Comparison of ENCODE assay signal across 1 cellular context in the genomic region with DNA sequence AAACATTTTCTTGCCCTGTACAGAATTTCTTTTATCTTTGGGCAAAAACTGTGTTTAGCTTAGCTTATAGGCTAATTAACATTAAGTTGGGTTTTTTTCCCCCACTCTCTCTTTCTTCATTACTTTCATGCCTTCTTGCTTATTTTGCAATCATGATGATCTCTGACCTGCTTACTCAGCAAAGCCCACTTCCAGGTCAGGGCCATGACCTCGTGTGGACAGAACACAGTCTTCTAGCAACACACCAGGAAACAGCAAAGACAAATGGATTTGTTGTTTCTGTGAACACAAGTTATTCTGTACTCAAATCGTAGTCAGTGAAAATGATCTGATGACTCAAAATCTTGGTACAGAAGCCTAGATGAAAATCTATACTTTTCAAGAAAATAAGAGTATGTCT.
TF ChIP-seq lines count a peak whose summit lies in the region.

No MANE protein-coding gene starts in this region.

TF ChIP-seq in HepG2, 621 proteins besides CTCF, POLR2A, EP300 and RAD21 (continued from another document and continues in another):
- no peak for TF ChIP-seq ZNF747 (CRISPR knock-in tag; IDR thresholded peaks at IDR 0.05; ENCODE audit: borderline replicate concordance)
- TF ChIP-seq, protein P1, sequence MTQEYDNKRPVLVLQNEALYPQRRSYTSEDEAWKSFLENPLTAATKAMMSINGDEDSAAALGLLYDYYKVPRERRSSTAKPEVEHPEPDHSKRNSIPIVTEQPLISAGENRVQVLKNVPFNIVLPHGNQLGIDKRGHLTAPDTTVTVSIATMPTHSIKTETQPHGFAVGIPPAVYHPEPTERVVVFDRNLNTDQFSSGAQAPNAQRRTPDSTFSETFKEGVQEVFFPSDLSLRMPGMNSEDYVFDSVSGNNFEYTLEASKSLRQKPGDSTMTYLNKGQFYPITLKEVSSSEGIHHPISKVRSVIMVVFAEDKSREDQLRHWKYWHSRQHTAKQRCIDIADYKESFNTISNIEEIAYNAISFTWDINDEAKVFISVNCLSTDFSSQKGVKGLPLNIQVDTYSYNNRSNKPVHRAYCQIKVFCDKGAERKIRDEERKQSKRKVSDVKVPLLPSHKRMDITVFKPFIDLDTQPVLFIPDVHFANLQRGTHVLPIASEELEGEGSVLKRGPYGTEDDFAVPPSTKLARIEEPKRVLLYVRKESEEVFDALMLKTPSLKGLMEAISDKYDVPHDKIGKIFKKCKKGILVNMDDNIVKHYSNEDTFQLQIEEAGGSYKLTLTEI (CRISPR knock-in tag; conservative IDR thresholded peaks at IDR 0.05), result no peak
- no peak for TF ChIP-seq RBAK (CRISPR knock-in tag; IDR thresholded peaks at IDR 0.05)
- no peak for TF ChIP-seq TEAD2 (CRISPR knock-in tag; IDR thresholded peaks at IDR 0.05)
- TF ChIP-seq ZFYVE20 (CRISPR knock-in tag; IDR thresholded peaks at IDR 0.05; ENCODE audit: borderline replicate concordance, low read depth), result no peak
- no peak for TF ChIP-seq RFXANK (CRISPR knock-in tag; IDR thresholded peaks at IDR 0.05)
- TF ChIP-seq ZKSCAN8 (CRISPR knock-in tag; IDR thresholded peaks at IDR 0.05; ENCODE audit: borderline replicate concordance), result peak; percentile 73; the same call in 1 of the 2 replicates
- no peak for TF ChIP-seq CREB1 (IDR thresholded peaks at IDR 0.05)
- TF ChIP-seq CREB1 (CRISPR knock-in tag; IDR thresholded peaks at IDR 0.05), result peak; percentile 83
- no peak for TF ChIP-seq ZFP37 (CRISPR knock-in tag; IDR thresholded peaks at IDR 0.05; ENCODE audit: borderline replicate concordance)
- TF ChIP-seq, protein P2, sequence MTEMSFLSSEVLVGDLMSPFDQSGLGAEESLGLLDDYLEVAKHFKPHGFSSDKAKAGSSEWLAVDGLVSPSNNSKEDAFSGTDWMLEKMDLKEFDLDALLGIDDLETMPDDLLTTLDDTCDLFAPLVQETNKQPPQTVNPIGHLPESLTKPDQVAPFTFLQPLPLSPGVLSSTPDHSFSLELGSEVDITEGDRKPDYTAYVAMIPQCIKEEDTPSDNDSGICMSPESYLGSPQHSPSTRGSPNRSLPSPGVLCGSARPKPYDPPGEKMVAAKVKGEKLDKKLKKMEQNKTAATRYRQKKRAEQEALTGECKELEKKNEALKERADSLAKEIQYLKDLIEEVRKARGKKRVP (CRISPR knock-in tag; IDR thresholded peaks at IDR 0.05), result peak in 1 of 2 experiments; percentile 84; a peak in 2 of 4 replicates
- TF ChIP-seq, protein P3, sequence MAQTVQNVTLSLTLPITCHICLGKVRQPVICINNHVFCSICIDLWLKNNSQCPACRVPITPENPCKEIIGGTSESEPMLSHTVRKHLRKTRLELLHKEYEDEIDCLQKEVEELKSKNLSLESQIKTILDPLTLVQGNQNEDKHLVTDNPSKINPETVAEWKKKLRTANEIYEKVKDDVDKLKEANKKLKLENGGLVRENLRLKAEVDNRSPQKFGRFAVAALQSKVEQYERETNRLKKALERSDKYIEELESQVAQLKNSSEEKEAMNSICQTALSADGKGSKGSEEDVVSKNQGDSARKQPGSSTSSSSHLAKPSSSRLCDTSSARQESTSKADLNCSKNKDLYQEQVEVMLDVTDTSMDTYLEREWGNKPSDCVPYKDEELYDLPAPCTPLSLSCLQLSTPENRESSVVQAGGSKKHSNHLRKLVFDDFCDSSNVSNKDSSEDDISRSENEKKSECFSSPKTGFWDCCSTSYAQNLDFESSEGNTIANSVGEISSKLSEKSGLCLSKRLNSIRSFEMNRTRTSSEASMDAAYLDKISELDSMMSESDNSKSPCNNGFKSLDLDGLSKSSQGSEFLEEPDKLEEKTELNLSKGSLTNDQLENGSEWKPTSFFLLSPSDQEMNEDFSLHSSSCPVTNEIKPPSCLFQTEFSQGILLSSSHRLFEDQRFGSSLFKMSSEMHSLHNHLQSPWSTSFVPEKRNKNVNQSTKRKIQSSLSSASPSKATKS (CRISPR knock-in tag; IDR thresholded peaks at IDR 0.05), result no peak
- TF ChIP-seq, protein P4, sequence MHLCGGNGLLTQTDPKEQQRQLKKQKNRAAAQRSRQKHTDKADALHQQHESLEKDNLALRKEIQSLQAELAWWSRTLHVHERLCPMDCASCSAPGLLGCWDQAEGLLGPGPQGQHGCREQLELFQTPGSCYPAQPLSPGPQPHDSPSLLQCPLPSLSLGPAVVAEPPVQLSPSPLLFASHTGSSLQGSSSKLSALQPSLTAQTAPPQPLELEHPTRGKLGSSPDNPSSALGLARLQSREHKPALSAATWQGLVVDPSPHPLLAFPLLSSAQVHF (CRISPR knock-in tag; IDR thresholded peaks at IDR 0.05), result no peak
- peak; percentile 95 for TF ChIP-seq MEF2D (CRISPR knock-in tag; IDR thresholded peaks at IDR 0.05)
- TF ChIP-seq RXRB (CRISPR knock-in tag; IDR thresholded peaks at IDR 0.05; ENCODE audit: borderline replicate concordance), result peak; percentile 98
- TF ChIP-seq, protein P5, sequence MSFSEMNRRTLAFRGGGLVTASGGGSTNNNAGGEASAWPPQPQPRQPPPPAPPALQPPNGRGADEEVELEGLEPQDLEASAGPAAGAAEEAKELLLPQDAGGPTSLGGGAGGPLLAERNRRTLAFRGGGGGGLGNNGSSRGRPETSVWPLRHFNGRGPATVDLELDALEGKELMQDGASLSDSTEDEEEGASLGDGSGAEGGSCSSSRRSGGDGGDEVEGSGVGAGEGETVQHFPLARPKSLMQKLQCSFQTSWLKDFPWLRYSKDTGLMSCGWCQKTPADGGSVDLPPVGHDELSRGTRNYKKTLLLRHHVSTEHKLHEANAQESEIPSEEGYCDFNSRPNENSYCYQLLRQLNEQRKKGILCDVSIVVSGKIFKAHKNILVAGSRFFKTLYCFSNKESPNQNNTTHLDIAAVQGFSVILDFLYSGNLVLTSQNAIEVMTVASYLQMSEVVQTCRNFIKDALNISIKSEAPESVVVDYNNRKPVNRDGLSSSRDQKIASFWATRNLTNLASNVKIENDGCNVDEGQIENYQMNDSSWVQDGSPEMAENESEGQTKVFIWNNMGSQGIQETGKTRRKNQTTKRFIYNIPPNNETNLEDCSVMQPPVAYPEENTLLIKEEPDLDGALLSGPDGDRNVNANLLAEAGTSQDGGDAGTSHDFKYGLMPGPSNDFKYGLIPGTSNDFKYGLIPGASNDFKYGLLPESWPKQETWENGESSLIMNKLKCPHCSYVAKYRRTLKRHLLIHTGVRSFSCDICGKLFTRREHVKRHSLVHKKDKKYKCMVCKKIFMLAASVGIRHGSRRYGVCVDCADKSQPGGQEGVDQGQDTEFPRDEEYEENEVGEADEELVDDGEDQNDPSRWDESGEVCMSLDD (CRISPR knock-in tag; IDR thresholded peaks at IDR 0.05; ENCODE audit: borderline replicate concordance), result no peak
- TF ChIP-seq MAF1 (CRISPR knock-in tag; IDR thresholded peaks at IDR 0.05; ENCODE audit: borderline replicate concordance), result no peak
- TF ChIP-seq, protein P6, sequence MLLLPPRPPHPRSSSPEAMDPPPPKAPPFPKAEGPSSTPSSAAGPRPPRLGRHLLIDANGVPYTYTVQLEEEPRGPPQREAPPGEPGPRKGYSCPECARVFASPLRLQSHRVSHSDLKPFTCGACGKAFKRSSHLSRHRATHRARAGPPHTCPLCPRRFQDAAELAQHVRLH (CRISPR knock-in tag; IDR thresholded peaks at IDR 0.05; ENCODE audit: borderline replicate concordance, low read depth), result 0 out of 2 replicates have a peak, but pooled peaks have one; percentile 60
- TF ChIP-seq ZNF12 (CRISPR knock-in tag; IDR thresholded peaks at IDR 0.05), result peak; percentile 72; the same call in 1 of the 2 replicates
- no peak for TF ChIP-seq STAT5B (CRISPR knock-in tag; IDR thresholded peaks at IDR 0.05)
- TF ChIP-seq, protein P7, sequence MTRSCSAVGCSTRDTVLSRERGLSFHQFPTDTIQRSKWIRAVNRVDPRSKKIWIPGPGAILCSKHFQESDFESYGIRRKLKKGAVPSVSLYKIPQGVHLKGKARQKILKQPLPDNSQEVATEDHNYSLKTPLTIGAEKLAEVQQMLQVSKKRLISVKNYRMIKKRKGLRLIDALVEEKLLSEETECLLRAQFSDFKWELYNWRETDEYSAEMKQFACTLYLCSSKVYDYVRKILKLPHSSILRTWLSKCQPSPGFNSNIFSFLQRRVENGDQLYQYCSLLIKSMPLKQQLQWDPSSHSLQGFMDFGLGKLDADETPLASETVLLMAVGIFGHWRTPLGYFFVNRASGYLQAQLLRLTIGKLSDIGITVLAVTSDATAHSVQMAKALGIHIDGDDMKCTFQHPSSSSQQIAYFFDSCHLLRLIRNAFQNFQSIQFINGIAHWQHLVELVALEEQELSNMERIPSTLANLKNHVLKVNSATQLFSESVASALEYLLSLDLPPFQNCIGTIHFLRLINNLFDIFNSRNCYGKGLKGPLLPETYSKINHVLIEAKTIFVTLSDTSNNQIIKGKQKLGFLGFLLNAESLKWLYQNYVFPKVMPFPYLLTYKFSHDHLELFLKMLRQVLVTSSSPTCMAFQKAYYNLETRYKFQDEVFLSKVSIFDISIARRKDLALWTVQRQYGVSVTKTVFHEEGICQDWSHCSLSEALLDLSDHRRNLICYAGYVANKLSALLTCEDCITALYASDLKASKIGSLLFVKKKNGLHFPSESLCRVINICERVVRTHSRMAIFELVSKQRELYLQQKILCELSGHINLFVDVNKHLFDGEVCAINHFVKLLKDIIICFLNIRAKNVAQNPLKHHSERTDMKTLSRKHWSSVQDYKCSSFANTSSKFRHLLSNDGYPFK (CRISPR knock-in tag; IDR thresholded peaks at IDR 0.05; ENCODE audit: borderline replicate concordance), result no peak
- TF ChIP-seq, protein P8, sequence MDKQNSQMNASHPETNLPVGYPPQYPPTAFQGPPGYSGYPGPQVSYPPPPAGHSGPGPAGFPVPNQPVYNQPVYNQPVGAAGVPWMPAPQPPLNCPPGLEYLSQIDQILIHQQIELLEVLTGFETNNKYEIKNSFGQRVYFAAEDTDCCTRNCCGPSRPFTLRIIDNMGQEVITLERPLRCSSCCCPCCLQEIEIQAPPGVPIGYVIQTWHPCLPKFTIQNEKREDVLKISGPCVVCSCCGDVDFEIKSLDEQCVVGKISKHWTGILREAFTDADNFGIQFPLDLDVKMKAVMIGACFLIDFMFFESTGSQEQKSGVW (CRISPR knock-in tag; IDR thresholded peaks at IDR 0.05; ENCODE audit: borderline replicate concordance), result no peak
- no peak for TF ChIP-seq ZNF224 (CRISPR knock-in tag; IDR thresholded peaks at IDR 0.05)
- peak; percentile 99 for TF ChIP-seq ETV5 (CRISPR knock-in tag; IDR thresholded peaks at IDR 0.05; ENCODE audit: borderline replicate concordance)
- TF ChIP-seq ZNF251 (CRISPR knock-in tag; IDR thresholded peaks at IDR 0.05), result no peak
- no peak for TF ChIP-seq ZNF354B (CRISPR knock-in tag; IDR thresholded peaks at IDR 0.05)
- TF ChIP-seq NR2F6 (IDR thresholded peaks at IDR 0.05), result peak; percentile 100
- peak; percentile 100 for TF ChIP-seq NR2F6 (CRISPR knock-in tag; IDR thresholded peaks at IDR 0.05)
- TF ChIP-seq ZKSCAN1 (IDR thresholded peaks at IDR 0.05; ENCODE audit: low read length), result no peak
- no peak for TF ChIP-seq PAWR (CRISPR knock-in tag; IDR thresholded peaks at IDR 0.05; ENCODE audit: borderline replicate concordance)
- TF ChIP-seq GTF2F1 (IDR thresholded peaks at IDR 0.05; ENCODE audit: low read length), result no peak
- TF ChIP-seq HIVEP1 (CRISPR knock-in tag; IDR thresholded peaks at IDR 0.05), result no peak
- TF ChIP-seq ZNF850 (CRISPR knock-in tag; conservative IDR thresholded peaks at IDR 0.05), result no peak
- TF ChIP-seq BRCA1 (CRISPR knock-in tag; IDR thresholded peaks at IDR 0.05), result no peak
- TF ChIP-seq, protein P9, sequence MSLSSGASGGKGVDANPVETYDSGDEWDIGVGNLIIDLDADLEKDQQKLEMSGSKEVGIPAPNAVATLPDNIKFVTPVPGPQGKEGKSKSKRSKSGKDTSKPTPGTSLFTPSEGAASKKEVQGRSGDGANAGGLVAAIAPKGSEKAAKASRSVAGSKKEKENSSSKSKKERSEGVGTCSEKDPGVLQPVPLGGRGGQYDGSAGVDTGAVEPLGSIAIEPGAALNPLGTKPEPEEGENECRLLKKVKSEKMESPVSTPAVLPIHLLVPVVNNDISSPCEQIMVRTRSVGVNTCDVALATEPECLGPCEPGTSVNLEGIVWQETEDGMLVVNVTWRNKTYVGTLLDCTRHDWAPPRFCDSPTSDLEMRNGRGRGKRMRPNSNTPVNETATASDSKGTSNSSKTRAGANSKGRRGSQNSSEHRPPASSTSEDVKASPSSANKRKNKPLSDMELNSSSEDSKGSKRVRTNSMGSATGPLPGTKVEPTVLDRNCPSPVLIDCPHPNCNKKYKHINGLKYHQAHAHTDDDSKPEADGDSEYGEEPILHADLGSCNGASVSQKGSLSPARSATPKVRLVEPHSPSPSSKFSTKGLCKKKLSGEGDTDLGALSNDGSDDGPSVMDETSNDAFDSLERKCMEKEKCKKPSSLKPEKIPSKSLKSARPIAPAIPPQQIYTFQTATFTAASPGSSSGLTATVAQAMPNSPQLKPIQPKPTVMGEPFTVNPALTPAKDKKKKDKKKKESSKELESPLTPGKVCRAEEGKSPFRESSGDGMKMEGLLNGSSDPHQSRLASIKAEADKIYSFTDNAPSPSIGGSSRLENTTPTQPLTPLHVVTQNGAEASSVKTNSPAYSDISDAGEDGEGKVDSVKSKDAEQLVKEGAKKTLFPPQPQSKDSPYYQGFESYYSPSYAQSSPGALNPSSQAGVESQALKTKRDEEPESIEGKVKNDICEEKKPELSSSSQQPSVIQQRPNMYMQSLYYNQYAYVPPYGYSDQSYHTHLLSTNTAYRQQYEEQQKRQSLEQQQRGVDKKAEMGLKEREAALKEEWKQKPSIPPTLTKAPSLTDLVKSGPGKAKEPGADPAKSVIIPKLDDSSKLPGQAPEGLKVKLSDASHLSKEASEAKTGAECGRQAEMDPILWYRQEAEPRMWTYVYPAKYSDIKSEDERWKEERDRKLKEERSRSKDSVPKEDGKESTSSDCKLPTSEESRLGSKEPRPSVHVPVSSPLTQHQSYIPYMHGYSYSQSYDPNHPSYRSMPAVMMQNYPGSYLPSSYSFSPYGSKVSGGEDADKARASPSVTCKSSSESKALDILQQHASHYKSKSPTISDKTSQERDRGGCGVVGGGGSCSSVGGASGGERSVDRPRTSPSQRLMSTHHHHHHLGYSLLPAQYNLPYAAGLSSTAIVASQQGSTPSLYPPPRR (CRISPR knock-in tag; IDR thresholded peaks at IDR 0.05; ENCODE audit: borderline replicate concordance), result peak; percentile 92
- TF ChIP-seq RFX3 (CRISPR knock-in tag; IDR thresholded peaks at IDR 0.05), result no peak
- TF ChIP-seq, protein P10, sequence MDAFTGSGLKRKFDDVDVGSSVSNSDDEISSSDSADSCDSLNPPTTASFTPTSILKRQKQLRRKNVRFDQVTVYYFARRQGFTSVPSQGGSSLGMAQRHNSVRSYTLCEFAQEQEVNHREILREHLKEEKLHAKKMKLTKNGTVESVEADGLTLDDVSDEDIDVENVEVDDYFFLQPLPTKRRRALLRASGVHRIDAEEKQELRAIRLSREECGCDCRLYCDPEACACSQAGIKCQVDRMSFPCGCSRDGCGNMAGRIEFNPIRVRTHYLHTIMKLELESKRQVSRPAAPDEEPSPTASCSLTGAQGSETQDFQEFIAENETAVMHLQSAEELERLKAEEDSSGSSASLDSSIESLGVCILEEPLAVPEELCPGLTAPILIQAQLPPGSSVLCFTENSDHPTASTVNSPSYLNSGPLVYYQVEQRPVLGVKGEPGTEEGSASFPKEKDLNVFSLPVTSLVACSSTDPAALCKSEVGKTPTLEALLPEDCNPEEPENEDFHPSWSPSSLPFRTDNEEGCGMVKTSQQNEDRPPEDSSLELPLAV (CRISPR knock-in tag; conservative IDR thresholded peaks at IDR 0.05; ENCODE audit: low read depth), result no peak
- TF ChIP-seq AGO2 (optimal IDR thresholded peaks at IDR 0.05; ENCODE audit: low read depth, low read length), result no peak
- TF ChIP-seq NPAS2 (CRISPR knock-in tag; IDR thresholded peaks at IDR 0.05; ENCODE audit: borderline replicate concordance), result no peak
- peak; percentile 95 for TF ChIP-seq CEBPB (IDR thresholded peaks at IDR 0.05; ENCODE audit: borderline replicate concordance, low read depth, low read length)
- TF ChIP-seq EZH2 (conservative IDR thresholded peaks at IDR 0.05; ENCODE audit: low read depth, low read length), result no peak
- no peak for TF ChIP-seq ZNF382 (CRISPR knock-in tag; IDR thresholded peaks at IDR 0.05; ENCODE audit: borderline replicate concordance)
- TF ChIP-seq SYNCRIP (IDR thresholded peaks at IDR 0.05; ENCODE audit: insufficient read depth, low read depth, low read length), result no peak
- TF ChIP-seq ZNF616 (CRISPR knock-in tag; IDR thresholded peaks at IDR 0.05; ENCODE audit: low read depth), result no peak
